ENCODE assay signal across 5 cellular contexts in the genomic region with DNA sequence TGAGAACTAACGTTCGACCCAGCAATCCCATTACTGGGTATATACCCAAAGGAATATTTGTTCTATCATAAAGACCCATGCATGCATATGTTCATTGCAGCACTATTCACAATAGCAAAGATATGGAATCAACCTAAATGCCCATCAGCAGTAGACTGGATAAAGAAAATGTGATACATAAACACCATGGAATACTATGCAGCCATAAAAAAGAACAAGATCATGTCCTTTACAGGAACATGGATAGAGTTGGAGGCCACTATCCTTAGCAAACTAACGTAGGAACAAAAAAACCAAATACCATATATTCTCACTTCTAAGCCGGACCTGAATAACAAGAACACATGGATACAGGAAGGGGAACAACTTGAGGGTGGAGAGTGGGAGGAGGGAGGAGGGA.
DNase-seq lines count a peak whose midpoint lies in the region; ATAC-seq, FAIRE-seq and TF ChIP-seq lines count a peak whose summit lies in the region.
"Not testable (repeated sequence)": the region's sequence is repeated elsewhere in the genome, so short reads cannot be mapped to it uniquely, and the experiment has no call there.

No MANE protein-coding gene starts in this region.

- intact Hi-C loops in Panc1 (cut with micrococcal nuclease; ENCODE audit: unreplicated experiment); K562 (cut with micrococcal nuclease); HepG2 (cut with micrococcal nuclease; ENCODE audit: unreplicated experiment): not testable (repeated sequence)
- intact Hi-C loops in GM12878 (cut with micrococcal nuclease; ENCODE audit: unreplicated experiment): loop anchor here (2.0 to 10.0 kb wide), 4 partner anchors 155 to 337 kb away; partner anchors contain the start of genes DYNLT1 and EZR

- not testable (repeated sequence) for TF ChIP-seq POLR2A in GM12878 (IDR thresholded peaks at IDR 0.05; ENCODE audit: low read depth, low read length); K562 (conservative IDR thresholded peaks at IDR 0.05); HepG2 (IDR thresholded peaks at IDR 0.05; ENCODE audit: insufficient read depth in 1 of 2, low read depth in 2 of 2, low read length in 2 of 2)

- WGBS in GM12878 (ENCODE audit: insufficient coverage, insufficient replicate concordance, low lambda C conversion rate, missing lambda C conversion rate): 91% methylated on average over 4 of the region's 4 CpGs
- 86% methylated on average over 4 of the region's 4 CpGs for WGBS in K562 (ENCODE audit: insufficient coverage, low coverage, missing lambda C conversion rate)
- 96% methylated on average over 4 of the region's 4 CpGs for WGBS in HepG2 (ENCODE audit: low lambda C conversion rate)

- not testable (repeated sequence) for H2AFZ ChIP-seq in GM12878 (ENCODE audit: control insufficient read depth, low read depth, low read length); K562 (ENCODE audit: low read depth, low read length); HepG2 (ENCODE audit: low read length)

- not testable (repeated sequence) for TF ChIP-seq RAD21 in GM12878 (IDR thresholded peaks at IDR 0.05; ENCODE audit: insufficient read depth, low read depth, low read length); K562 (CRISPR knock-in tag; conservative IDR thresholded peaks at IDR 0.05 in 1 of 2, IDR thresholded peaks at IDR 0.05 in 1 of 2); HepG2 (CRISPR knock-in tag; IDR thresholded peaks at IDR 0.05)

- H3K36me3 ChIP-seq in HEK293 (ENCODE audit: control insufficient read depth in 2 of 2, insufficient read depth in 1 of 2, low read length in 2 of 2) (peaks cover 0 to 56% of the 10 kb centered on the region in 2 experiments; a peak in 1 of 3 replicates), GM12878 (ENCODE audit: control insufficient read depth in 2 of 2, insufficient read depth in 2 of 2, low read length in 1 of 2) (peaks cover 12 to 22% of the 10 kb centered on the region in 2 experiments), K562 (ENCODE audit: control insufficient read depth, insufficient read depth, low read length) (peaks cover 28% of the 10 kb centered on the region; the same call in 2 of the 3 replicates), HepG2 (replicated peaks in 1 of 2; ENCODE audit: control insufficient read depth in 1 of 2, insufficient read depth in 2 of 2, low read length in 2 of 2) (peaks cover 22 to 62% of the 10 kb centered on the region in 2 experiments)
- not testable (repeated sequence) for H3K36me3 ChIP-seq in Panc1 (ENCODE audit: control insufficient read depth, insufficient read depth, low read length)

- not testable (repeated sequence) for H3K27ac ChIP-seq in HEK293 (ENCODE audit: extremely low read depth, low read depth, low read length); Panc1 (ENCODE audit: low read length); GM12878 (ENCODE audit: control insufficient read depth, insufficient read depth); K562 (ENCODE audit: extremely low read depth, low read depth, low read length); HepG2 (ENCODE audit: extremely low read length, insufficient read depth, low read length)

- H3K4me1 ChIP-seq in HEK293 (ENCODE audit: control insufficient read depth, insufficient read depth, low read length) (peaks cover 19% of the 10 kb centered on the region), Panc1 (ENCODE audit: control insufficient read depth, insufficient read depth, low read length) (peaks cover 18% of the 10 kb centered on the region), GM12878 (ENCODE audit: control insufficient read depth, insufficient read depth, low read length) (peaks cover 29% of the 10 kb centered on the region), K562 (replicated peaks in 1 of 2; ENCODE audit: control insufficient read depth in 2 of 2, insufficient read depth in 2 of 2, low read length in 2 of 2) (peaks cover 3 to 15% of the 10 kb centered on the region in 2 experiments; a peak in 4 of 5 replicates)
- not testable (repeated sequence) for H3K4me1 ChIP-seq in HepG2 (ENCODE audit: insufficient read depth, low read length)

- not testable (repeated sequence) for H3K79me2 ChIP-seq in GM12878 (ENCODE audit: control insufficient read depth, insufficient read depth, low read length); K562 (ENCODE audit: control insufficient read depth, insufficient read depth, low read length); HepG2 (ENCODE audit: insufficient read depth, low read length)

- RAD21 ChIA-PET in GM12878 (lab: Charles Lee; ENCODE audit: unreplicated experiment): interaction anchor here (1.2 to 1.6 kb wide), 2 partner anchors 41 to 257 kb away, joined by 4 to 13 read pairs; no protein-coding TSS in a partner anchor

- not testable (repeated sequence) for H3K27me3 ChIP-seq in Panc1 (ENCODE audit: control insufficient read depth, insufficient read depth, low read length); GM12878 (replicated peaks in 1 of 2; ENCODE audit: control insufficient read depth in 2 of 2, insufficient read depth in 2 of 2, low read length in 1 of 2); K562 (ENCODE audit: control insufficient read depth in 2 of 2, insufficient read depth in 2 of 2, low read length in 2 of 2); HepG2 (ENCODE audit: control insufficient read depth in 1 of 2, insufficient read depth in 2 of 2, low read length in 2 of 2)

- not testable (repeated sequence) for FAIRE-seq in GM12878 (lab: Jason Lieb, UNC); K562 (lab: Jason Lieb, UNC); HepG2 (lab: Jason Lieb, UNC)

- H3K4me2 ChIP-seq in GM12878 (ENCODE audit: control insufficient read depth, insufficient read depth); K562 (ENCODE audit: insufficient read depth, low read length); HepG2 (ENCODE audit: low read depth, low read length): not testable (repeated sequence)

- TF ChIP-seq EP300 in GM12878 (IDR thresholded peaks at IDR 0.05; ENCODE audit: borderline replicate concordance in 1 of 2, control insufficient read depth in 1 of 2, low read depth in 2 of 2, low read length in 2 of 2); K562 (IDR thresholded peaks at IDR 0.05; ENCODE audit: low read length); HepG2 (IDR thresholded peaks at IDR 0.05; ENCODE audit: low read depth in 2 of 2, low read length in 2 of 2); HepG2 (CRISPR knock-in tag; IDR thresholded peaks at IDR 0.05; ENCODE audit: borderline replicate concordance): not testable (repeated sequence)

- SMC1A ChIA-PET in GM12878 (lab: Charles Lee; ENCODE audit: uncharacterized antibody, unreplicated experiment): interaction anchor here (1.5 to 1.6 kb wide), 3 partner anchors 37 to 171 kb away, joined by 3 to 5 read pairs (median 4); no protein-coding TSS in a partner anchor

- not testable (repeated sequence) for H3K4me3 ChIP-seq in HEK293 (ENCODE audit: low read depth, low read length); Panc1 (ENCODE audit: low read depth in 2 of 2, low read length in 2 of 2); GM12878; K562; HepG2 (replicated peaks in 1 of 3; ENCODE audit: insufficient read depth in 1 of 3, low read depth in 2 of 3, low read length in 3 of 3)

- not testable (repeated sequence) for TF ChIP-seq CTCF in HEK293 (tag by site-specific recombination; IDR thresholded peaks at IDR 0.05); Panc1 (IDR thresholded peaks at IDR 0.05); GM12878 (IDR thresholded peaks at IDR 0.05 in 2 of 3, conservative IDR thresholded peaks at IDR 0.05 in 1 of 3; ENCODE audit: control insufficient read depth in 2 of 3, extremely low read depth in 1 of 3, insufficient read depth in 1 of 3, low read depth in 3 of 3, low read length in 3 of 3); K562 (IDR thresholded peaks at IDR 0.05 in 2 of 3, conservative IDR thresholded peaks at IDR 0.05 in 1 of 3; ENCODE audit: insufficient read depth in 2 of 3, low read depth in 1 of 3, low read length in 3 of 3); HepG2 (CRISPR knock-in tag; IDR thresholded peaks at IDR 0.05)

- H3K9ac ChIP-seq in GM12878 (ENCODE audit: control insufficient read depth, insufficient read depth, low read length); K562 (ENCODE audit: insufficient read depth in 1 of 2, low read depth in 2 of 2, low read length in 2 of 2); HepG2 (ENCODE audit: insufficient read depth, low read depth, low read length): not testable (repeated sequence)

- H3K9me1 ChIP-seq in K562 (ENCODE audit: control insufficient read depth, insufficient read depth, low read length): not testable (repeated sequence)

- ATAC-seq in Panc1, GM12878, K562, HepG2: not testable (repeated sequence)

- DNase-seq in Panc1 (ENCODE audit: low read depth, low spot score); GM12878 (ENCODE audit: low read depth, low spot score); K562 (ENCODE audit: extremely low read depth in 1 of 4, low spot score in 3 of 4); HepG2 (ENCODE audit: low spot score): not testable (repeated sequence)

- not testable (repeated sequence) for H4K20me1 ChIP-seq in GM12878 (ENCODE audit: control insufficient read depth, insufficient read depth); K562 (replicated peaks; ENCODE audit: control insufficient read depth, insufficient read depth, low read length); HepG2 (ENCODE audit: insufficient read depth, low read length)

- CTCF ChIA-PET in HEK293 (lab: Yijun Ruan, JAX); Panc1 (lab: Charles Lee); GM12878 (lab: Yijun Ruan, JAX); K562 (lab: Yijun Ruan, JAX; ENCODE audit: low intra/inter-chr PET ratio); HepG2 (lab: Yijun Ruan, JAX; ENCODE audit: low intra/inter-chr PET ratio, low total read pairs): not testable (repeated sequence)

- not testable (repeated sequence) for H3K9me3 ChIP-seq in HEK293 (ENCODE audit: control insufficient read depth, insufficient read depth, low read depth, low read length); Panc1 (ENCODE audit: control insufficient read depth, insufficient read depth, low read depth, low read length); GM12878 (replicated peaks; ENCODE audit: control insufficient read depth, insufficient read depth, low read length); K562 (replicated peaks; ENCODE audit: control insufficient read depth, insufficient read depth, low read depth, low read length); HepG2 (ENCODE audit: low read length)

- in situ Hi-C loops in Panc1 (cut with HindIII; ENCODE audit: low pct_unique_long_range_greater_than_20kb, low sequenced_read_pairs); GM12878 (cut with MboI); K562 (cut with MboI); HepG2 (cut with HindIII; ENCODE audit: extremely low pct_ligation_motif_present, low pct_unique_long_range_greater_than_20kb): not testable (repeated sequence)

- TSS peak; percentile 40 for BruUV-seq in Panc1 (replicated peaks; lab: Mats Ljungman, UMichigan)
- BruUV-seq in GM12878 (replicated peaks; lab: Mats Ljungman, UMichigan); K562 (replicated peaks; lab: Mats Ljungman, UMichigan): not testable (repeated sequence)
- TSS peak; percentile 24 for BruUV-seq in HepG2 (replicated peaks; lab: Mats Ljungman, UMichigan)

- POLR2A ChIA-PET in HEK293 (lab: Yijun Ruan, JAX); K562 (lab: Yijun Ruan, JAX); HepG2 (lab: Yijun Ruan, JAX): not testable (repeated sequence)
- POLR2A ChIA-PET in Panc1 (lab: Charles Lee): interaction anchor here (0.5 kb wide), 1 partner anchor 277 kb away, joined by 7 read pairs; no protein-coding TSS in a partner anchor
- POLR2A ChIA-PET in GM12878 (lab: Charles Lee): interaction anchor here (0.5 to 1.2 kb wide), 3 partner anchors 39 to 171 kb away, joined by 3 to 5 read pairs (median 4); no protein-coding TSS in a partner anchor
